ENCODE assay signal across 1 cellular context in genomic region chr6:125779924-125780539, GRCh38.
A peak's percentile ranks its signal among the peaks of the same experiment; 100 is the strongest.
TF ChIP-seq lines count a peak whose summit lies in the region.

No MANE protein-coding gene starts in this region.

TF ChIP-seq in HepG2, 621 proteins besides CTCF, POLR2A, EP300 and RAD21 (continued from another document and continues in another):
- TF ChIP-seq STAT6 (CRISPR knock-in tag; IDR thresholded peaks at IDR 0.05; ENCODE audit: borderline replicate concordance) (peak; percentile 55; the same call in 1 of the 2 replicates), PHF5A (CRISPR knock-in tag; IDR thresholded peaks at IDR 0.05; ENCODE audit: low read depth, unreplicated experiment) (peak; percentile 42), RELA (CRISPR knock-in tag; IDR thresholded peaks at IDR 0.05) (0 out of 2 replicates have a peak, but pooled peaks have one; percentile 70), ZBTB7A (CRISPR knock-in tag; IDR thresholded peaks at IDR 0.05) (no peak), KLF16 (CRISPR knock-in tag; IDR thresholded peaks at IDR 0.05) (peak in 1 of 2 experiments; percentile 91; a peak in 2 of 4 replicates), PHF20 (CRISPR knock-in tag; IDR thresholded peaks at IDR 0.05) (0 out of 2 replicates have a peak, but pooled peaks have one; percentile 29), ERF (CRISPR knock-in tag; IDR thresholded peaks at IDR 0.05) (peak; percentile 51; the same call in 1 of the 2 replicates), SIX4 (CRISPR knock-in tag; IDR thresholded peaks at IDR 0.05) (no peak), FOXK1 (CRISPR knock-in tag; IDR thresholded peaks at IDR 0.05; ENCODE audit: borderline replicate concordance, low read depth) (peak; percentile 77; the same call in 1 of the 2 replicates), KDM2A (CRISPR knock-in tag; IDR thresholded peaks at IDR 0.05; ENCODE audit: borderline replicate concordance, low read depth) (peak; percentile 63), ZSCAN5A (CRISPR knock-in tag; IDR thresholded peaks at IDR 0.05; ENCODE audit: borderline replicate concordance) (peak; percentile 90; the same call in 1 of the 2 replicates), HOXA3 (CRISPR knock-in tag; IDR thresholded peaks at IDR 0.05) (peak; percentile 72), SOX5 (CRISPR knock-in tag; IDR thresholded peaks at IDR 0.05; ENCODE audit: borderline replicate concordance) (peak; percentile 61; the same call in 1 of the 2 replicates), REPIN1 (CRISPR knock-in tag; IDR thresholded peaks at IDR 0.05; ENCODE audit: borderline replicate concordance, low read depth) (peak; percentile 72), ZNF3 (CRISPR knock-in tag; IDR thresholded peaks at IDR 0.05) (no peak), MIER2 (CRISPR knock-in tag; IDR thresholded peaks at IDR 0.05) (peak; percentile 64), ZNF12 (CRISPR knock-in tag; IDR thresholded peaks at IDR 0.05) (peak; percentile 62; the same call in 1 of the 2 replicates), RORA (CRISPR knock-in tag; IDR thresholded peaks at IDR 0.05) (no peak), ZNF33A (CRISPR knock-in tag; IDR thresholded peaks at IDR 0.05; ENCODE audit: borderline replicate concordance) (no peak), ZKSCAN1 (IDR thresholded peaks at IDR 0.05; ENCODE audit: low read length) (peak; percentile 85; the same call in 1 of the 2 replicates), ETV5 (CRISPR knock-in tag; IDR thresholded peaks at IDR 0.05; ENCODE audit: borderline replicate concordance) (peak; percentile 56; the same call in 1 of the 2 replicates), BCL6 (CRISPR knock-in tag; IDR thresholded peaks at IDR 0.05) (peak; percentile 61), ARID3A (IDR thresholded peaks at IDR 0.05; ENCODE audit: low read depth, low read length) (peak; percentile 65), HMG20A (CRISPR knock-in tag; IDR thresholded peaks at IDR 0.05; ENCODE audit: borderline replicate concordance) (peak; percentile 47; the same call in 1 of the 2 replicates), PAF1 (CRISPR knock-in tag; IDR thresholded peaks at IDR 0.05) (no peak), CREB3 (CRISPR knock-in tag; IDR thresholded peaks at IDR 0.05) (0 out of 2 replicates have a peak, but pooled peaks have one; percentile 22), SIN3B (IDR thresholded peaks at IDR 0.05; ENCODE audit: low read length) (peak; percentile 61; the same call in 1 of the 2 replicates), ZNF530 (CRISPR knock-in tag; IDR thresholded peaks at IDR 0.05; ENCODE audit: low read depth) (no peak), ATF4 (CRISPR knock-in tag; IDR thresholded peaks at IDR 0.05) (peak in 1 of 2 experiments; percentile 36; a peak in 1 of 4 replicates), THRA (CRISPR knock-in tag; IDR thresholded peaks at IDR 0.05; ENCODE audit: borderline replicate concordance) (peak; percentile 66; the same call in 1 of the 2 replicates), FOXK2 (IDR thresholded peaks at IDR 0.05) (peak; percentile 64), NONO (IDR thresholded peaks at IDR 0.05) (no peak), NONO (CRISPR knock-in tag; conservative IDR thresholded peaks at IDR 0.05) (peak; percentile 70), CEBPB (IDR thresholded peaks at IDR 0.05; ENCODE audit: borderline replicate concordance, low read depth, low read length) (peak; percentile 90), ZMYM4 (CRISPR knock-in tag; IDR thresholded peaks at IDR 0.05) (peak; percentile 69), IRF9 (CRISPR knock-in tag; IDR thresholded peaks at IDR 0.05; ENCODE audit: borderline replicate concordance) (no peak)
- TF ChIP-seq, protein P1, sequence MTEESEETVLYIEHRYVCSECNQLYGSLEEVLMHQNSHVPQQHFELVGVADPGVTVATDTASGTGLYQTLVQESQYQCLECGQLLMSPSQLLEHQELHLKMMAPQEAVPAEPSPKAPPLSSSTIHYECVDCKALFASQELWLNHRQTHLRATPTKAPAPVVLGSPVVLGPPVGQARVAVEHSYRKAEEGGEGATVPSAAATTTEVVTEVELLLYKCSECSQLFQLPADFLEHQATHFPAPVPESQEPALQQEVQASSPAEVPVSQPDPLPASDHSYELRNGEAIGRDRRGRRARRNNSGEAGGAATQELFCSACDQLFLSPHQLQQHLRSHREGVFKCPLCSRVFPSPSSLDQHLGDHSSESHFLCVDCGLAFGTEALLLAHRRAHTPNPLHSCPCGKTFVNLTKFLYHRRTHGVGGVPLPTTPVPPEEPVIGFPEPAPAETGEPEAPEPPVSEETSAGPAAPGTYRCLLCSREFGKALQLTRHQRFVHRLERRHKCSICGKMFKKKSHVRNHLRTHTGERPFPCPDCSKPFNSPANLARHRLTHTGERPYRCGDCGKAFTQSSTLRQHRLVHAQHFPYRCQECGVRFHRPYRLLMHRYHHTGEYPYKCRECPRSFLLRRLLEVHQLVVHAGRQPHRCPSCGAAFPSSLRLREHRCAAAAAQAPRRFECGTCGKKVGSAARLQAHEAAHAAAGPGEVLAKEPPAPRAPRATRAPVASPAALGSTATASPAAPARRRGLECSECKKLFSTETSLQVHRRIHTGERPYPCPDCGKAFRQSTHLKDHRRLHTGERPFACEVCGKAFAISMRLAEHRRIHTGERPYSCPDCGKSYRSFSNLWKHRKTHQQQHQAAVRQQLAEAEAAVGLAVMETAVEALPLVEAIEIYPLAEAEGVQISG (CRISPR knock-in tag; IDR thresholded peaks at IDR 0.05) = peak; percentile 54; the same call in 1 of the 2 replicates
- TF ChIP-seq, protein P2, sequence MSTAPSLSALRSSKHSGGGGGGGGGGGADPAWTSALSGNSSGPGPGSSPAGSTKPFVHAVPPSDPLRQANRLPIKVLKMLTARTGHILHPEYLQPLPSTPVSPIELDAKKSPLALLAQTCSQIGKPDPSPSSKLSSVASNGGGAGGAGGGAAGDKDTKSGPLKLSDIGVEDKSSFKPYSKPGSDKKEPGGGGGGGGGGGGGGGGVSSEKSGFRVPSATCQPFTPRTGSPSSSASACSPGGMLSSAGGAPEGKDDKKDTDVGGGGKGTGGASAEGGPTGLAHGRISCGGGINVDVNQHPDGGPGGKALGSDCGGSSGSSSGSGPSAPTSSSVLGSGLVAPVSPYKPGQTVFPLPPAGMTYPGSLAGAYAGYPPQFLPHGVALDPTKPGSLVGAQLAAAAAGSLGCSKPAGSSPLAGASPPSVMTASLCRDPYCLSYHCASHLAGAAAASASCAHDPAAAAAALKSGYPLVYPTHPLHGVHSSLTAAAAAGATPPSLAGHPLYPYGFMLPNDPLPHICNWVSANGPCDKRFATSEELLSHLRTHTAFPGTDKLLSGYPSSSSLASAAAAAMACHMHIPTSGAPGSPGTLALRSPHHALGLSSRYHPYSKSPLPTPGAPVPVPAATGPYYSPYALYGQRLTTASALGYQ (CRISPR knock-in tag; IDR thresholded peaks at IDR 0.05) = peak; percentile 78; the same call in 1 of the 2 replicates
- TF ChIP-seq, protein P3, sequence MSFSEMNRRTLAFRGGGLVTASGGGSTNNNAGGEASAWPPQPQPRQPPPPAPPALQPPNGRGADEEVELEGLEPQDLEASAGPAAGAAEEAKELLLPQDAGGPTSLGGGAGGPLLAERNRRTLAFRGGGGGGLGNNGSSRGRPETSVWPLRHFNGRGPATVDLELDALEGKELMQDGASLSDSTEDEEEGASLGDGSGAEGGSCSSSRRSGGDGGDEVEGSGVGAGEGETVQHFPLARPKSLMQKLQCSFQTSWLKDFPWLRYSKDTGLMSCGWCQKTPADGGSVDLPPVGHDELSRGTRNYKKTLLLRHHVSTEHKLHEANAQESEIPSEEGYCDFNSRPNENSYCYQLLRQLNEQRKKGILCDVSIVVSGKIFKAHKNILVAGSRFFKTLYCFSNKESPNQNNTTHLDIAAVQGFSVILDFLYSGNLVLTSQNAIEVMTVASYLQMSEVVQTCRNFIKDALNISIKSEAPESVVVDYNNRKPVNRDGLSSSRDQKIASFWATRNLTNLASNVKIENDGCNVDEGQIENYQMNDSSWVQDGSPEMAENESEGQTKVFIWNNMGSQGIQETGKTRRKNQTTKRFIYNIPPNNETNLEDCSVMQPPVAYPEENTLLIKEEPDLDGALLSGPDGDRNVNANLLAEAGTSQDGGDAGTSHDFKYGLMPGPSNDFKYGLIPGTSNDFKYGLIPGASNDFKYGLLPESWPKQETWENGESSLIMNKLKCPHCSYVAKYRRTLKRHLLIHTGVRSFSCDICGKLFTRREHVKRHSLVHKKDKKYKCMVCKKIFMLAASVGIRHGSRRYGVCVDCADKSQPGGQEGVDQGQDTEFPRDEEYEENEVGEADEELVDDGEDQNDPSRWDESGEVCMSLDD (CRISPR knock-in tag; IDR thresholded peaks at IDR 0.05; ENCODE audit: borderline replicate concordance) = no peak
- TF ChIP-seq, protein P4, sequence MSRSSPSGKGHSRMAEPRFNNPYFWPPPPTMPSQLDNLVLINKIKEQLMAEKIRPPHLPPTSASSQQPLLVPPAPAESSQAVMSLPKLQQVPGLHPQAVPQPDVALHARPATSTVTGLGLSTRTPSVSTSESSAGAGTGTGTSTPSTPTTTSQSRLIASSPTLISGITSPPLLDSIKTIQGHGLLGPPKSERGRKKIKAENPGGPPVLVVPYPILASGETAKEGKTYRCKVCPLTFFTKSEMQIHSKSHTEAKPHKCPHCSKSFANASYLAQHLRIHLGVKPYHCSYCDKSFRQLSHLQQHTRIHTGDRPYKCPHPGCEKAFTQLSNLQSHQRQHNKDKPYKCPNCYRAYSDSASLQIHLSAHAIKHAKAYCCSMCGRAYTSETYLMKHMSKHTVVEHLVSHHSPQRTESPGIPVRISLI (CRISPR knock-in tag; IDR thresholded peaks at IDR 0.05; ENCODE audit: borderline replicate concordance) = peak; percentile 47; the same call in 1 of the 2 replicates
